Comparison of ENCODE assay signal across 15 cellular contexts in the genomic region with DNA sequence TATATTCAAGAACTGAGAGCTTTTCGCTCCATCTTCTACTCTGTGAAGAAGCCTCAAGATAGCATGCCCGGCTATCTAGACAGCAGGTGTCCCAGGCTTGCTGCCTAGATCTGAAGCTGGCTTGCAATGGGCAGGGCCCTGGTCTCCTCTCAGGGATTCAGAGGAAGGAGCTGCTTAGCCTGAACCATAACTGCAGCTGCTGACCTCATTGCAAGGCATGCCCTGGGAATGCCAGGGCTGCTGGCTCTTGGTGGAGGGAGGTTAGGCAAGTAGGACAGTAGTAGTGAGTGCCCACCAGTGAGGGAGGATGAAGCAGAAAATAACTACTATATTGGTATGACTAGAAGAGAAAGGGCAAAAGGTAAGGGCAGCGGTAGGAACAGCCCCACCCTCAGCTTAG. TPM values are rescaled to one million over a fixed set of nuclear protein-coding genes. Genes with fewer than 3 reads are reported as not detected.
DNase-seq lines count a peak whose midpoint lies in the region; ATAC-seq, FAIRE-seq and TF ChIP-seq lines count a peak whose summit lies in the region.
"Had no signal": no experiment of that assay in that cellular context is flagged by ENCODE, and none has a peak within 500 bp of the region (broad histone marks: within the 10 kb centered on the region; RNA-seq: fewer than 3 reads in every experiment).

No MANE protein-coding gene starts in this region.

- H3K9me3 ChIP-seq in Karpas-422 (ENCODE audit: low read length) = no peaks in the 10 kb centered on the region
- H3K9me3 ChIP-seq: suprapubic skin had no signal

- no peak for TF ChIP-seq CTCF in nephron (IDR thresholded peaks at IDR 0.05; ENCODE audit: unreplicated experiment in 3 of 3)

- no peak overlapping the region for H3K27ac ChIP-seq in Karpas-422 (ENCODE audit: low read length)

- peaks cover 64% of the 10 kb centered on the region for H3K4me1 Mint-ChIP-seq in stimulated activated naive CD8-positive, alpha-beta T cell treated with anti-CD3 and anti-CD28 coated beads, Interleukin-15, amount 100 ng/mL, for 72 hours
- H3K4me1 Mint-ChIP-seq in central memory CD8-positive, alpha-beta T cell = peaks cover 57% of the 10 kb centered on the region
- peaks cover 71% of the 10 kb centered on the region for H3K4me1 Mint-ChIP-seq in nephron
- H3K4me1 Mint-ChIP-seq: neural crest cell had no signal

- no peak overlapping the region for H3K9ac ChIP-seq in Karpas-422 (ENCODE audit: low read length)

- no peak overlapping the region for H3K4me3 ChIP-seq in Karpas-422 (ENCODE audit: low read length)
- H3K4me3 ChIP-seq: skin epidermis, suprapubic skin had no signal

- no peak for FAIRE-seq in GM19239 (lab: Jason Lieb, UNC)
- FAIRE-seq: GM12891, TTC549 had no signal

- H3K36me3 ChIP-seq in Karpas-422 (ENCODE audit: insufficient read depth, low read length) = no peaks in the 10 kb centered on the region

- DNase-seq in stimulated activated naive CD8-positive, alpha-beta T cell treated with anti-CD3 and anti-CD28 coated beads, Interleukin-15, Interleukin-2, amounts not matched to agents 100 U/mL and 50 U/mL, for 24 hours = no peak
- no peak for DNase-seq in stimulated activated naive CD8-positive, alpha-beta T cell treated with anti-CD3 and anti-CD28 coated beads, Interleukin-15, amount 100 ng/mL, for 72 hours
- no peak for DNase-seq in central memory CD8-positive, alpha-beta T cell (ENCODE audit: low spot score in 2 of 2)
- DNase-seq in GM19239 (ENCODE audit: insufficient read length, low spot score) (no peak), Karpas-422 (no peak), KG1 (lab: John Stamatoyannopoulos, UW) (no peak)
- DNase-seq: EL, NCI-H2081 treated with DMSO at 0.1 percent for 48 hours had no signal

- H3K4me1 ChIP-seq in Karpas-422 (ENCODE audit: low read length) = no peaks in the 10 kb centered on the region

- peaks cover 5% of the 10 kb centered on the region in 2 donors for H3K9me3 Mint-ChIP-seq in stimulated activated naive CD8-positive, alpha-beta T cell treated with anti-CD3 and anti-CD28 coated beads, Interleukin-15, amount 100 ng/mL, for 72 hours
- no peaks in the 10 kb centered on the region for H3K9me3 Mint-ChIP-seq in central memory CD8-positive, alpha-beta T cell
- peaks cover 4% of the 10 kb centered on the region for H3K9me3 Mint-ChIP-seq in nephron
- H3K9me3 Mint-ChIP-seq: neural crest cell had no signal

- H3K27me3 ChIP-seq in Karpas-422 (ENCODE audit: low read length) = no peaks in the 10 kb centered on the region
- H3K27me3 ChIP-seq: suprapubic skin had no signal

- peaks cover 46% of the 10 kb centered on the region for H3K36me3 Mint-ChIP-seq in central memory CD8-positive, alpha-beta T cell (ENCODE audit: insufficient read depth)
- H3K36me3 Mint-ChIP-seq in nephron (ENCODE audit: low read depth) = peaks cover 20% of the 10 kb centered on the region

- no peak overlapping the region for H2AFZ ChIP-seq in Karpas-422 (ENCODE audit: low read length)

- no peaks in the 10 kb centered on the region for H4K20me1 ChIP-seq in Karpas-422 (ENCODE audit: insufficient read depth, low read depth, low read length)

- H3K9me2 ChIP-seq in Karpas-422 (replicated peaks; ENCODE audit: insufficient read depth, low read length) = no peaks in the 10 kb centered on the region

- peak overlapping the region in 1 of 2 donors; percentile 65 for H3K27ac Mint-ChIP-seq in stimulated activated naive CD8-positive, alpha-beta T cell treated with anti-CD3 and anti-CD28 coated beads, Interleukin-15, amount 100 ng/mL, for 72 hours
- peak overlapping the region; percentile 92 for H3K27ac Mint-ChIP-seq in central memory CD8-positive, alpha-beta T cell (ENCODE audit: low read depth)
- H3K27ac Mint-ChIP-seq in nephron = peak overlapping the region; percentile 1 to 92 (median 84)

- no peak overlapping the region for H3K4me3 Mint-ChIP-seq in stimulated activated naive CD8-positive, alpha-beta T cell treated with anti-CD3 and anti-CD28 coated beads, Interleukin-15, amount 100 ng/mL, for 72 hours
- peak overlapping the region; percentile 33 for H3K4me3 Mint-ChIP-seq in central memory CD8-positive, alpha-beta T cell
- peak overlapping the region in 1 of 3 experiments; percentile 23 for H3K4me3 Mint-ChIP-seq in nephron
- H3K4me3 Mint-ChIP-seq: neural crest cell had no signal

- no peaks in the 10 kb centered on the region for H3K27me3 Mint-ChIP-seq in stimulated activated naive CD8-positive, alpha-beta T cell treated with anti-CD3 and anti-CD28 coated beads, Interleukin-15, amount 100 ng/mL, for 72 hours
- no peaks in the 10 kb centered on the region for H3K27me3 Mint-ChIP-seq in central memory CD8-positive, alpha-beta T cell
- H3K27me3 Mint-ChIP-seq in nephron (ENCODE audit: low read depth) = no peaks in the 10 kb centered on the region

- ATAC-seq in stimulated activated naive CD8-positive, alpha-beta T cell treated with anti-CD3 and anti-CD28 coated beads, Interleukin-15, Interleukin-2, amounts not matched to agents 100 U/mL and 50 U/mL, for 24 hours = peak; percentile 23
- no peak for ATAC-seq in stimulated activated naive CD8-positive, alpha-beta T cell treated with anti-CD3 and anti-CD28 coated beads, Interleukin-15, amount 100 ng/mL, for 72 hours
- no peak for ATAC-seq in central memory CD8-positive, alpha-beta T cell (replicated peaks; ENCODE audit: extremely low read depth, poor library complexity, severe bottlenecking)
- no peak for ATAC-seq in GM21390 (IDR thresholded peaks at IDR 0.05; ENCODE audit: unreplicated experiment)

- H3K4me2 ChIP-seq in Karpas-422 (ENCODE audit: low read depth, low read length, poor library complexity, severe bottlenecking) = no peak overlapping the region

- H3K79me2 ChIP-seq in Karpas-422 (ENCODE audit: low read length) = no peaks in the 10 kb centered on the region

RNA-seq across cellular contexts. Expression of a gene that starts 21.3 kb away (rescaled TPM):
- 24.4 and 37.4 TPM in 2 replicates for total RNA-seq in Karpas-422 (2014; rRNA removed; shearing (Covaris generic); ENCODE audit: low replicate concordance)

RNA-seq across cellular contexts. Expression of a gene that starts 34.9 kb away (rescaled TPM):
- 0.52 TPM in 1 of 2 replicates, not detected in the other for total RNA-seq in Karpas-422 (2014; rRNA removed; shearing (Covaris generic); ENCODE audit: low replicate concordance)

RNA-seq across cellular contexts. Expression of a gene that starts 51.2 kb away (rescaled TPM):
- 49.0 and 63.5 TPM in 2 replicates for total RNA-seq in Karpas-422 (2014; rRNA removed; shearing (Covaris generic); ENCODE audit: low replicate concordance)

RNA-seq across cellular contexts. Expression of a gene that starts 59.4 kb away (rescaled TPM):
- 14.2 and 45.8 TPM in 2 replicates for total RNA-seq in Karpas-422 (2014; rRNA removed; shearing (Covaris generic); ENCODE audit: low replicate concordance)
